ENCODE assay signal across 16 cellular contexts in the genomic region with DNA sequence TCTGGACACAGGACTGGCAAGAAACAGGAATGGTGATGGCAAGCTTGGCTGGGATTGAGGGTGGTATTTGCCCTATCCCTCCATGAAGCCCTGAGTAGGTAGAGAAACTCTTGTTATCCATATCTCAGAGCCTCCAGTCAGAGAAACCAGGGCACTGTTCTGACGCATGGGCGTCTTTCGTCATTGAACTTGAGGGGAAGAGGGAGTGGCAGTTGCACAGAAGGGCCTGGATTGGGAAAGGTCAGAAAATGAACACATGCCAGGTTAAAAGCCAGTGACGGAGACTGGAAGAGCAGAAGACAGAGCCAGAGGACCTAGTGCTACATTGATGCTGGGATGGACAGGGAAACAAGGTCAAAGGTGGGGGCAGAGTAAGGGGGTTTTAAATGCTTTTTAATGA.
"Had no signal": no experiment of that assay in that cellular context is flagged by ENCODE, and none has a peak within 500 bp of the region (broad histone marks: within the 10 kb centered on the region; RNA-seq: fewer than 3 reads in every experiment).

No MANE protein-coding gene starts in this region.

- DNase-seq: activated CD4-positive, alpha-beta T cell treated with anti-CD3 and anti-CD28 coated beads, Interleukin-2, amount 50 U/mL, for 1 hour; activated CD4-positive, CD25-positive, alpha-beta regulatory T cell treated with anti-CD3 and anti-CD28 coated beads, Interleukin-2, amount 50 U/mL, for 72 hours; activated CD8-positive, alpha-beta T cell treated with anti-CD3 and anti-CD28 coated beads for 36 hours; activated gamma-delta T cell treated with Interleukin-2 at 50 U/mL for 16 hours; activated naive CD4-positive, alpha-beta T cell treated with anti-CD3 and anti-CD28 coated beads, Interleukin-2, amount 50 U/mL, for 16 hours; activated T-cell treated with anti-CD3 and anti-CD28 coated beads, Interleukin-2, amount 50 U/mL, for 4 hours; endodermal cell; left ventricle myocardium superior; naive B cell; ovary; stimulated activated CD4-positive, alpha-beta T cell treated with anti-CD3 and anti-CD28 coated beads, Interleukin-2, amount 100 ng/mL, for 48 hours; stimulated activated naive CD4-positive, alpha-beta T cell treated with Interleukin-2 at 50 U/mL for 16 hours; T-helper 9 cell had no signal

- H3K9me3 ChIP-seq: ovary, thoracic aorta had no signal

- H3K27me3 ChIP-seq: ovary had no signal

- H3K4me3 ChIP-seq: ovary, thoracic aorta had no signal

- H3K27ac ChIP-seq: ovary, thoracic aorta had no signal

- ATAC-seq: activated CD8-positive, alpha-beta T cell treated with anti-CD3 and anti-CD28 coated beads for 36 hours; activated T-cell treated with anti-CD3 and anti-CD28 coated beads, Interleukin-2, amount 50 U/mL, for 4 hours; activated T-helper 17 cell treated with anti-CD3 and anti-CD28 coated beads, Interleukin-2, amount 50 U/mL, for 72 hours had no signal

- H3K36me3 ChIP-seq: ovary, thoracic aorta had no signal

- FAIRE-seq: frontal cortex had no signal
